ENCODE assay signal across 29 cellular contexts in the genomic region with DNA sequence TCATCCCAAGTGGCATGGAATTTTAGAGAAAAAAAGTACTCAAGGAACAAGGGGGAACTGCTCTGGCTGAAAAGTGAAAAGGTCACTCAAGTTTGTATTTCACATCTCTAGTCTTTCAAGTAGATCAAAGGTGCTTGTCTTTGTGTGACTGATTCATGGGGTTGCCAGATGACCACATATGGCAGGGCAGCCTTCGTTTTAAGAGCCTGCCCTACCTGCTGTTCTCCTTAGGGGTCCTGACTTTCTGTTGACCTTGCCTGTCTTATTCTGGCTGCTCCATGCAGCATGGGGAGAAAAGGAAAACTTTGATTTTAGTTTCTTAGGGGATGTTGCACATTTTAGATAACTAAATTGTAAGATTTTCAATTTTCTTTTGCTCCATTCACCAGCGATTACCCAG.
"Had no signal": no experiment of that assay in that cellular context is flagged by ENCODE, and none has a peak within 500 bp of the region (broad histone marks: within the 10 kb centered on the region; RNA-seq: fewer than 3 reads in every experiment).

No MANE protein-coding gene starts in this region.

- H3K27ac Mint-ChIP-seq: activated CD4-positive, alpha-beta T cell treated with anti-CD3 and anti-CD28 coated beads, Interleukin-2, amount 10 ng/mL, durations not matched to agents 7 days and 5 days; activated CD8-positive, alpha-beta T cell treated with anti-CD3 and anti-CD28 coated beads, Interleukin-2, amount 10 ng/mL, durations not matched to agents 7 days and 5 days; activated naive CD4-positive, alpha-beta T cell treated with anti-CD3 and anti-CD28 coated beads for 36 hours; activated naive CD4-positive, alpha-beta T cell treated with anti-CD3 and anti-CD28 coated beads, Interleukin-2, amount 50 U/mL, for 72 hours; activated T-cell treated with anti-CD3 and anti-CD28 coated beads, Interleukin-2, amount 50 U/mL, for 24 hours; activated T-helper 2 cell treated with anti-CD3 and anti-CD28 coated beads, Interferon-gamma antibody, Interleukin-2, Interleukin-4, amounts not matched to agents 10 μg/mL and 5 μg/mL and 100 μg/mL, durations not matched to agents 14 hours and 24 hours and 36 hours had no signal

- H3K27me3 Mint-ChIP-seq: activated CD4-positive, alpha-beta T cell treated with anti-CD3 and anti-CD28 coated beads, Interleukin-2, amount 10 ng/mL, durations not matched to agents 7 days and 5 days; activated T-cell treated with anti-CD3 and anti-CD28 coated beads, Interleukin-2, amount 50 U/mL, for 24 hours had no signal

- H3K9me3 ChIP-seq: adrenal gland, body of pancreas, breast epithelium, Peyer's patch had no signal

- H3K9me3 Mint-ChIP-seq: activated CD4-positive, alpha-beta T cell treated with anti-CD3 and anti-CD28 coated beads, Interleukin-2, amount 10 ng/mL, durations not matched to agents 7 days and 5 days; activated naive CD4-positive, alpha-beta T cell treated with anti-CD3 and anti-CD28 coated beads for 36 hours; activated T-cell treated with anti-CD3 and anti-CD28 coated beads, Interleukin-2, amount 50 U/mL, for 24 hours had no signal

- FAIRE-seq: astrocyte had no signal

- H3K27me3 ChIP-seq: adrenal gland, body of pancreas, breast epithelium, Peyer's patch had no signal

- H3K4me3 ChIP-seq: adrenal gland, body of pancreas, breast epithelium, Peyer's patch had no signal

- H3K4me3 Mint-ChIP-seq: activated CD4-positive, alpha-beta T cell treated with anti-CD3 and anti-CD28 coated beads, Interleukin-2, amount 10 ng/mL, durations not matched to agents 7 days and 5 days; activated CD8-positive, alpha-beta T cell treated with anti-CD3 and anti-CD28 coated beads, Interleukin-2, amount 10 ng/mL, durations not matched to agents 7 days and 5 days; activated naive CD4-positive, alpha-beta T cell treated with anti-CD3 and anti-CD28 coated beads for 36 hours; activated T-cell treated with anti-CD3 and anti-CD28 coated beads, Interleukin-2, amount 50 U/mL, for 24 hours had no signal

- H3K4me1 ChIP-seq: adrenal gland, body of pancreas, breast epithelium, Peyer's patch had no signal

- DNase-seq: activated CD4-positive, alpha-beta T cell treated with anti-CD3 and anti-CD28 coated beads, Interleukin-2, amount 10 ng/mL, durations not matched to agents 7 days and 5 days; activated CD4-positive, alpha-beta T cell treated with anti-CD3 and anti-CD28 coated beads, Interleukin-2, amount 50 U/mL, for 48 hours; activated CD8-positive, alpha-beta T cell treated with anti-CD3 and anti-CD28 coated beads, Interleukin-2, amount 10 ng/mL, durations not matched to agents 7 days and 5 days; activated gamma-delta T cell treated with Interleukin-2 at 50 U/mL for 16 hours; activated naive CD4-positive, alpha-beta T cell treated with anti-CD3 and anti-CD28 coated beads for 36 hours; activated T-cell treated with anti-CD3 and anti-CD28 coated beads, Interleukin-2, amount 50 U/mL, for 24 hours; adrenal gland; body of pancreas; NCI-H1092 treated with DMSO at 0.1 percent for 48 hours; NCI-H1417; NCI-H146; NCI-H187; NCI-H2029 treated with DMSO at 0.1 percent for 48 hours; NCI-H2107; NCI-H2171; NCI-H510A; NCI-H526; NCI-H748 treated with DMSO at 0.1 percent for 48 hours; NK-92 treated with Interleukin-12 subunit alpha and Interleukin-12 subunit beta, amount 100 ng/mL, for 24 hours; Peyer's patch; RPMI8226; SIG-M5; SW 1271; T1000; WERI-Rb-1 had no signal

- H3K36me3 ChIP-seq: adrenal gland, breast epithelium, Peyer's patch, WERI-Rb-1 had no signal

- H3K27ac ChIP-seq: adrenal gland, body of pancreas, breast epithelium, Peyer's patch, WERI-Rb-1 had no signal

- ATAC-seq: activated CD8-positive, alpha-beta T cell treated with anti-CD3 and anti-CD28 coated beads, Interleukin-2, amount 10 ng/mL, durations not matched to agents 7 days and 5 days; activated naive CD4-positive, alpha-beta T cell treated with anti-CD3 and anti-CD28 coated beads, Interleukin-2, amount 50 U/mL, for 72 hours; body of pancreas had no signal

- H3K4me1 Mint-ChIP-seq: activated CD4-positive, alpha-beta T cell treated with anti-CD3 and anti-CD28 coated beads, Interleukin-2, amount 10 ng/mL, durations not matched to agents 7 days and 5 days had no signal
